Comparison of ENCODE assay signal across 28 cellular contexts in genomic region chr6:46521464-46521971, GRCh38. TPM values are rescaled to one million over a fixed set of nuclear protein-coding genes. Genes with fewer than 3 reads are reported as not detected.
DNase-seq lines count a peak whose midpoint lies in the region; ATAC-seq and TF ChIP-seq lines count a peak whose summit lies in the region.
"Had no signal": no experiment of that assay in that cellular context is flagged by ENCODE, and none has a peak within 500 bp of the region (broad histone marks: within the 10 kb centered on the region; RNA-seq: fewer than 3 reads in every experiment).

No MANE protein-coding gene starts in this region.

- DNase-seq in adipocyte (ENCODE audit: low read depth) (peak; percentile 24), esophagus squamous epithelium (lab: John Stamatoyannopoulos, UW) (no peak), iris pigment epithelial cell (ENCODE audit: low read depth) (peak; percentile 72), smooth muscle cell (lab: John Stamatoyannopoulos, UW; ENCODE audit: unreplicated experiment) (no peak), A172 (ENCODE audit: low spot score) (no peak), NCI-H1436 (lab: John Stamatoyannopoulos, UW) (no peak)
- DNase-seq in activated naive CD8-positive, alpha-beta T cell treated with anti-CD3 and anti-CD28 coated beads, Interleukin-2, amount 50 U/mL, for 24 hours = no peak
- DNase-seq in activated T-cell treated with anti-CD3 and anti-CD28 coated beads, Interleukin-2, amount 50 U/mL, for 48 hours = no peak
- DNase-seq: activated CD4-positive, alpha-beta T cell treated with anti-CD3 and anti-CD28 coated beads for 36 hours; activated naive CD4-positive, alpha-beta T cell treated with Interleukin-2 at 50 U/mL for 16 hours; activated T-cell treated with anti-CD3 and anti-CD28 coated beads, Interleukin-2, amount 50 U/mL, for 24 hours; amniotic stem cell; central memory CD4-positive, alpha-beta T cell; mesendoderm; naive thymus-derived CD8-positive, alpha-beta T cell; NCI-H2081; NCI-H226; NCI-H748 treated with DMSO at 0.1 percent for 48 hours; retina; RPMI8226; stimulated activated naive CD4-positive, alpha-beta T cell treated with Interleukin-2 at 50 U/mL for 16 hours; T-helper 2 cell; thyroid gland had no signal

- H3K27ac ChIP-seq in esophagus squamous epithelium = peak overlapping the region in 3 of 4 donors; percentile 35 to 71 (median 62)
- peak overlapping the region; percentile 70 for H3K27ac ChIP-seq in smooth muscle cell (ENCODE audit: low read depth)
- H3K27ac ChIP-seq: HL-60, thyroid gland had no signal

- no peaks in the 10 kb centered on the region for H3K9me3 Mint-ChIP-seq in activated naive CD8-positive, alpha-beta T cell treated with anti-CD3 and anti-CD28 coated beads, Interleukin-2, amount 50 U/mL, for 24 hours
- H3K9me3 Mint-ChIP-seq: activated T-cell treated with anti-CD3 and anti-CD28 coated beads, Interleukin-2, amount 50 U/mL, for 24 hours had no signal

- no peak for TF ChIP-seq POLR2A in esophagus squamous epithelium (IDR thresholded peaks at IDR 0.05)

- TF ChIP-seq CTCF in esophagus squamous epithelium (IDR thresholded peaks at IDR 0.05) (no peak), smooth muscle cell (IDR thresholded peaks at IDR 0.05; ENCODE audit: borderline replicate concordance, insufficient read depth, poor library complexity, severe bottlenecking) (no peak)

- no peak overlapping the region for H2AFZ ChIP-seq in smooth muscle cell (ENCODE audit: low read depth)

- H3K36me3 ChIP-seq in adipocyte (ENCODE audit: control insufficient read depth, insufficient read depth, low read length, severe bottlenecking) = no peaks in the 10 kb centered on the region
- H3K36me3 ChIP-seq in esophagus squamous epithelium = no peaks in the 10 kb centered on the region
- no peaks in the 10 kb centered on the region for H3K36me3 ChIP-seq in smooth muscle cell (ENCODE audit: low read depth)
- H3K36me3 ChIP-seq: thyroid gland had no signal

- no peaks in the 10 kb centered on the region for H3K79me2 ChIP-seq in smooth muscle cell (ENCODE audit: low read depth)

- H3K4me1 ChIP-seq in adipocyte (ENCODE audit: control insufficient read depth, insufficient read depth, low read length) (peaks cover 14% of the 10 kb centered on the region), esophagus squamous epithelium (peaks cover 0 to 8% (median 0%) of the 10 kb centered on the region in 3 donors), smooth muscle cell (ENCODE audit: low read depth) (no peaks in the 10 kb centered on the region)
- H3K4me1 ChIP-seq: thyroid gland had no signal

- H3K4me3 ChIP-seq in adipocyte (ENCODE audit: low read length) (no peak overlapping the region), esophagus squamous epithelium (no peak overlapping the region), smooth muscle cell (no peak overlapping the region)
- H3K4me3 ChIP-seq: thyroid gland had no signal

- no peaks in the 10 kb centered on the region for H3K4me1 Mint-ChIP-seq in activated naive CD8-positive, alpha-beta T cell treated with anti-CD3 and anti-CD28 coated beads, Interleukin-2, amount 50 U/mL, for 24 hours
- H3K4me1 Mint-ChIP-seq: activated CD4-positive, alpha-beta T cell treated with anti-CD3 and anti-CD28 coated beads for 36 hours; naive thymus-derived CD8-positive, alpha-beta T cell had no signal

- H3K4me2 ChIP-seq in smooth muscle cell = no peak overlapping the region

- H3K36me3 Mint-ChIP-seq in activated naive CD8-positive, alpha-beta T cell treated with anti-CD3 and anti-CD28 coated beads, Interleukin-2, amount 50 U/mL, for 24 hours (ENCODE audit: low read depth) = no peaks in the 10 kb centered on the region
- H3K36me3 Mint-ChIP-seq: CD14-positive monocyte; naive thymus-derived CD8-positive, alpha-beta T cell had no signal

- H3K27ac Mint-ChIP-seq in activated naive CD8-positive, alpha-beta T cell treated with anti-CD3 and anti-CD28 coated beads, Interleukin-2, amount 50 U/mL, for 24 hours = no peak overlapping the region
- H3K27ac Mint-ChIP-seq: activated CD4-positive, alpha-beta T cell treated with anti-CD3 and anti-CD28 coated beads for 36 hours; activated T-cell treated with anti-CD3 and anti-CD28 coated beads, Interleukin-2, amount 50 U/mL, for 24 hours; CD14-positive monocyte; naive thymus-derived CD8-positive, alpha-beta T cell had no signal

- no peaks in the 10 kb centered on the region for H4K20me1 ChIP-seq in smooth muscle cell (ENCODE audit: low read depth)

- H3F3A ChIP-seq in smooth muscle cell (ENCODE audit: low read depth) = no peaks in the 10 kb centered on the region

- no peak overlapping the region for H3K4me3 Mint-ChIP-seq in activated naive CD8-positive, alpha-beta T cell treated with anti-CD3 and anti-CD28 coated beads, Interleukin-2, amount 50 U/mL, for 24 hours
- H3K4me3 Mint-ChIP-seq: activated CD4-positive, alpha-beta T cell treated with anti-CD3 and anti-CD28 coated beads for 36 hours; activated T-cell treated with anti-CD3 and anti-CD28 coated beads, Interleukin-2, amount 50 U/mL, for 24 hours; CD14-positive monocyte; naive thymus-derived CD8-positive, alpha-beta T cell had no signal

- H3K9ac ChIP-seq in adipocyte (ENCODE audit: low read length) = no peak overlapping the region
- H3K9ac ChIP-seq in smooth muscle cell (ENCODE audit: low read depth) = no peak overlapping the region

- peaks cover 22% of the 10 kb centered on the region for H3K27me3 Mint-ChIP-seq in activated naive CD8-positive, alpha-beta T cell treated with anti-CD3 and anti-CD28 coated beads, Interleukin-2, amount 50 U/mL, for 24 hours

- no peaks in the 10 kb centered on the region for H3K9me3 ChIP-seq in adipocyte (ENCODE audit: control insufficient read depth, low read length)
- H3K9me3 ChIP-seq in esophagus squamous epithelium = no peaks in the 10 kb centered on the region
- H3K9me3 ChIP-seq in smooth muscle cell (replicated peaks; ENCODE audit: low read depth) = no peaks in the 10 kb centered on the region
- H3K9me3 ChIP-seq: thyroid gland had no signal

- intact Hi-C loops in esophagus squamous epithelium (cut with DNase I) = no loop called here

- no peaks in the 10 kb centered on the region for H3K27me3 ChIP-seq in adipocyte (replicated peaks; ENCODE audit: control insufficient read depth, insufficient read depth, low read length)
- no peaks in the 10 kb centered on the region for H3K27me3 ChIP-seq in esophagus squamous epithelium
- H3K27me3 ChIP-seq in smooth muscle cell (ENCODE audit: low read depth) = no peaks in the 10 kb centered on the region
- H3K27me3 ChIP-seq: thyroid gland had no signal

- ATAC-seq in activated naive CD8-positive, alpha-beta T cell treated with anti-CD3 and anti-CD28 coated beads, Interleukin-2, amount 50 U/mL, for 24 hours = no peak
- ATAC-seq: activated CD4-positive, alpha-beta T cell treated with anti-CD3 and anti-CD28 coated beads for 36 hours; HCT116; HepG2; naive thymus-derived CD8-positive, alpha-beta T cell; SK-N-SH treated with all-trans-retinoic acid at 6 μM for 48 hours had no signal

RNA-seq across cellular contexts. Expression of gene RCAN2, which starts 30.3 kb away (rescaled TPM):
- total RNA-seq in esophagus squamous epithelium (10 to 100 TPM in 1 of 4 donors, 1 to 10 TPM in 3; 1.4 to 12.4 (median 4.0) TPM), smooth muscle cell (1.1 and 2.7 TPM in 2 replicates)
- polyA plus RNA-seq in smooth muscle cell = 2.5 and 3.1 TPM in 2 replicates
- total RNA-seq in A172 (2014; rRNA removed; shearing (Covaris generic)) = 0.22 TPM in 1 of 2 replicates, not detected in the other
- total RNA-seq: HepG2; naive thymus-derived CD8-positive, alpha-beta T cell had no signal
- polyA plus RNA-seq: CD14-positive monocyte, HepG2 had no signal

Comparison
In these comparisons a context has a peak if more than half of its experiments do, and no peak if none do; other contexts are left out.
1. DNase-seq: peak in adipocyte (single experiment) and iris pigment epithelial cell (single experiment); none in esophagus squamous epithelium (single experiment), smooth muscle cell (single experiment), A172 (single experiment), activated naive CD8-positive, alpha-beta T cell treated with anti-CD3 and anti-CD28 coated beads, Interleukin-2, amount 50 U/mL, for 24 hours (single experiment), activated T-cell treated with anti-CD3 and anti-CD28 coated beads, Interleukin-2, amount 50 U/mL, for 48 hours (0 of 2) and NCI-H1436 (single experiment).